1 cellular context compared by ENCODE assay signal in the genomic region with DNA sequence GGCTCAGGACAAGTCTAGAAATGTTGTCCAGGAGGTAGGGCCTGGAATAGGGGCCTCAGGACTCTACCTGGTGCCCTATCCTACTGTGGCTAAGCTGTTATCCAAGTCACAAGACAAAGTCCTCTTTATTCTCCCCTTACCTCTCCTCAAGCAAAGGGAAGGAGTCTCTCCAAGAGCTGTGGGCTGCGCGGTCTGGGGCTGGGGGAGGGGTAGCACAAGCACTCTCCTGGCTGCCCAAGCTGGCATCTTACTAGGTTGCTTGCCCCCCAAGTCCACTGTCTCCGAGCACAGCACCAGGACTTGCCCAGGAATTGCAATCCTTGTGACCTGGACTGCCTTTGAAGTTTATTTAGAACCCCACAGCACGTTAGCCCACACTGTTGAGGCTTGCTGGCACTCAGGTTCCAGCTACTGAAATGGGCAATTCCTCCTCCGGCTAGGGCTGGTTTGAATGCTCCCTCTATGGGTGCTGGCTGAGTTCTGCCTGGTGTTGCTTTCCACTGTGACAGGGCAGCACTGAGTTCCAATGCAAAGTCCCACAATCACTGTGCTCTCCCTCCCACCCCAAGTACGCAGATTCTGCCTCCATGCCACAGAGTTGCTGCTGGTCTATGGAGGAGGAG.
TF ChIP-seq lines count a peak whose summit lies in the region.

No MANE protein-coding gene starts in this region.

TF ChIP-seq in WTC11, 78 proteins besides CTCF, POLR2A, EP300 and RAD21 (continued from another document):
- TF ChIP-seq ESRRA (CRISPR knock-in tag; IDR thresholded peaks at IDR 0.05; ENCODE audit: borderline replicate concordance) (no peak), ZNF219 (CRISPR knock-in tag; IDR thresholded peaks at IDR 0.05; ENCODE audit: borderline replicate concordance) (no peak)
- TF ChIP-seq, protein P1, sequence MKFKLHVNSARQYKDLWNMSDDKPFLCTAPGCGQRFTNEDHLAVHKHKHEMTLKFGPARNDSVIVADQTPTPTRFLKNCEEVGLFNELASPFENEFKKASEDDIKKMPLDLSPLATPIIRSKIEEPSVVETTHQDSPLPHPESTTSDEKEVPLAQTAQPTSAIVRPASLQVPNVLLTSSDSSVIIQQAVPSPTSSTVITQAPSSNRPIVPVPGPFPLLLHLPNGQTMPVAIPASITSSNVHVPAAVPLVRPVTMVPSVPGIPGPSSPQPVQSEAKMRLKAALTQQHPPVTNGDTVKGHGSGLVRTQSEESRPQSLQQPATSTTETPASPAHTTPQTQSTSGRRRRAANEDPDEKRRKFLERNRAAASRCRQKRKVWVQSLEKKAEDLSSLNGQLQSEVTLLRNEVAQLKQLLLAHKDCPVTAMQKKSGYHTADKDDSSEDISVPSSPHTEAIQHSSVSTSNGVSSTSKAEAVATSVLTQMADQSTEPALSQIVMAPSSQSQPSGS (CRISPR knock-in tag; IDR thresholded peaks at IDR 0.05; ENCODE audit: borderline replicate concordance, low read depth) = no peak
TF ChIP-seq in WTC11: peak in this region for 0.
